ENCODE assay signal across 1 cellular context in the genomic region with DNA sequence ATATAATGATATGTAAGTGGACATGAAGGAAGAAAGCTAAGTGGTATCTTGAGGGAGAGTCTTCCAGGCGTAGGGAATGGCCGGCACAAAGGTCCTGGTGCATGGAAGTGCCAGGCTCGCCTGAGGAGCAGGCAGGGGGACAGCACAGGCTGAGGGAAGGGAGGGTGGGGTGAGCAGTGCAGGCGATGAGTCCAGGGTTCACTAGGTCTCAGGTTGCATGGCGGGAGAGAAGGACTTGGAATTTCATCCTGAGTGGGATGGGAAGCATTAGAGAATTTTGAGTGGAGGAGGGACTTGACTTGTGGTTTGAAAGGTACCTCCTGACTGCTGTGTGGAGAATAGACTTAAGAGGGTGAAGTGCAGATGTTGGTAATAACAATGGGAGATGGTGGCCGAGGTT.
TF ChIP-seq lines count a peak whose summit lies in the region.

No MANE protein-coding gene starts in this region.

TF ChIP-seq in HepG2, 621 proteins besides CTCF, POLR2A, EP300 and RAD21 (continued from another document):
- TF ChIP-seq ZBTB33 (CRISPR knock-in tag; IDR thresholded peaks at IDR 0.05) (peak; percentile 93), MIER3 (CRISPR knock-in tag; IDR thresholded peaks at IDR 0.05; ENCODE audit: borderline replicate concordance) (no peak), TRIM24 (CRISPR knock-in tag; IDR thresholded peaks at IDR 0.05) (no peak), ZNF672 (CRISPR knock-in tag; IDR thresholded peaks at IDR 0.05) (no peak), ZMYM4 (CRISPR knock-in tag; IDR thresholded peaks at IDR 0.05) (peak; percentile 70), KLF13 (CRISPR knock-in tag; IDR thresholded peaks at IDR 0.05) (no peak), ZBTB26 (CRISPR knock-in tag; IDR thresholded peaks at IDR 0.05; ENCODE audit: borderline replicate concordance) (no peak), HNF4G (IDR thresholded peaks at IDR 0.05; ENCODE audit: borderline replicate concordance, low read depth, low read length) (0 out of 2 replicates have a peak, but pooled peaks have one; percentile 13), HNF4G (CRISPR knock-in tag; IDR thresholded peaks at IDR 0.05; ENCODE audit: borderline replicate concordance, low read depth) (no peak), POGZ (CRISPR knock-in tag; IDR thresholded peaks at IDR 0.05) (peak; percentile 41; the same call in 1 of the 2 replicates), KDM5A (IDR thresholded peaks at IDR 0.05; ENCODE audit: borderline replicate concordance, low read length) (no peak), NFKBIZ (CRISPR knock-in tag; IDR thresholded peaks at IDR 0.05) (no peak), ZNF687 (CRISPR knock-in tag; IDR thresholded peaks at IDR 0.05) (peak; percentile 37; the same call in 1 of the 2 replicates), ZMYM2 (CRISPR knock-in tag; IDR thresholded peaks at IDR 0.05) (no peak), PLRG1 (conservative IDR thresholded peaks at IDR 0.05) (no peak), MLXIP (CRISPR knock-in tag; IDR thresholded peaks at IDR 0.05; ENCODE audit: borderline replicate concordance) (no peak), RBAK (CRISPR knock-in tag; IDR thresholded peaks at IDR 0.05) (no peak), KDM5B (CRISPR knock-in tag; IDR thresholded peaks at IDR 0.05; ENCODE audit: borderline replicate concordance) (no peak), ARID5B (CRISPR knock-in tag; IDR thresholded peaks at IDR 0.05) (0 out of 2 replicates have a peak, but pooled peaks have one; percentile 17)
